8 cellular contexts compared by ENCODE assay signal in genomic region chr16:88783391-88784073, GRCh38. TPM values are rescaled to one million over a fixed set of nuclear protein-coding genes. Genes with fewer than 3 reads are reported as not detected.
DNase-seq lines count a peak whose midpoint lies in the region; ATAC-seq, FAIRE-seq and TF ChIP-seq lines count a peak whose summit lies in the region.

No MANE protein-coding gene starts in this region.

- peak overlapping the region; percentile 83 for H3K4me3 ChIP-seq in OCI-LY7 (ENCODE audit: low read depth, low read length, poor library complexity, severe bottlenecking)
- H3K4me3 ChIP-seq in coronary artery, result peak overlapping the region; percentile 96
- peak overlapping the region; percentile 76 to 86 for H3K4me3 ChIP-seq in mesenchymal stem cell (ENCODE audit: insufficient read depth in 1 of 2, low read depth in 1 of 2, low read length in 2 of 2)
- H3K4me3 ChIP-seq in transverse colon, result peak overlapping the region; percentile 57 to 87 (median 74)

- peak overlapping the region in 1 of 2 experiments; percentile 89 for H3K14ac ChIP-seq in mesenchymal stem cell (ENCODE audit: low read length in 2 of 2)

- H3K4me2 ChIP-seq in OCI-LY7 (ENCODE audit: low read length) (peak overlapping the region; percentile 86), mesenchymal stem cell (ENCODE audit: low read length, poor library complexity, severe bottlenecking) (peak overlapping the region; percentile 82)

- intact Hi-C loops in OCI-LY7 (cut with micrococcal nuclease; ENCODE audit: unreplicated experiment) (loop anchor here (1.0 to 5.0 kb wide), 3 partner anchors 38 to 121 kb away; partner anchors contain the start of genes CTU2, MVD and RNF166), transverse colon (cut with DNase I; ENCODE audit: low total_unique reads) (no loop called here)

- H2BK12ac ChIP-seq in mesenchymal stem cell (ENCODE audit: low read length in 2 of 2), result peak overlapping the region in 1 of 2 experiments; percentile 59

- peaks cover 47% of the 10 kb centered on the region; the same call in 1 of the 2 replicates for H3K79me2 ChIP-seq in OCI-LY7 (ENCODE audit: insufficient read depth, low read depth, low read length)

- TSS peak; percentile 47 for BruUV-seq in OCI-LY7 (replicated peaks; lab: Mats Ljungman, UMichigan)

- 54% methylated on average over 27 of the region's 27 CpGs for WGBS in mesenchymal stem cell
- WGBS in transverse colon (ENCODE audit: low coverage in 1 of 2), 2 donors, result 20% methylated on average over 27 of the region's 27 CpGs; no CpG with 5 or more reads in 1 of the 2 donors

- TF ChIP-seq EP300 in transverse colon (IDR thresholded peaks at IDR 0.05; ENCODE audit: low read depth), result no peak

- H3K23ac ChIP-seq in mesenchymal stem cell (ENCODE audit: low read length in 2 of 2), result peak overlapping the region in 1 of 2 experiments; percentile 94

- POLR2A ChIA-PET in OCI-LY7 (lab: Charles Lee), result interaction anchor here (1.9 kb wide), 1 partner anchor 10 kb away, joined by 9 read pairs; no protein-coding TSS in a partner anchor

- peak overlapping the region; percentile 57 for H3K27ac ChIP-seq in OCI-LY7 (ENCODE audit: low read depth, low read length, poor library complexity, severe bottlenecking)
- H3K27ac ChIP-seq in coronary artery, result peak overlapping the region; percentile 65 to 97
- H3K27ac ChIP-seq in mesenchymal stem cell (ENCODE audit: low read length, poor library complexity, severe bottlenecking), result peak overlapping the region; percentile 78
- H3K27ac ChIP-seq in transverse colon, result peak overlapping the region; percentile 90 to 97 (median 94)

- TF ChIP-seq POLR2A in transverse colon (IDR thresholded peaks at IDR 0.05), result no peak

- H3K27me3 ChIP-seq in mesenchymal stem cell (ENCODE audit: control insufficient read depth in 1 of 2, insufficient read depth in 1 of 2, low read length in 2 of 2), result no peaks in the 10 kb centered on the region
- H3K27me3 ChIP-seq in transverse colon, result no peaks in the 10 kb centered on the region

- H3K79me1 ChIP-seq in mesenchymal stem cell (replicated peaks; ENCODE audit: low read length, poor library complexity, severe bottlenecking), result peaks cover 2% of the 10 kb centered on the region

- H2AK5ac ChIP-seq in mesenchymal stem cell (ENCODE audit: low read length, severe bottlenecking), result peak overlapping the region; percentile 52

- peak overlapping the region; percentile 87 for H4K8ac ChIP-seq in mesenchymal stem cell (ENCODE audit: low read length)

- peak overlapping the region; percentile 82 to 95 for H3K18ac ChIP-seq in mesenchymal stem cell (ENCODE audit: low read depth in 1 of 2, low read length in 2 of 2)

- no peak for FAIRE-seq in HTR-8/SVneo (lab: Jason Lieb, UNC)

- no peaks in the 10 kb centered on the region for H3K9me2 ChIP-seq in OCI-LY7 (ENCODE audit: insufficient read depth, low read length)

- peak overlapping the region; percentile 66 to 91 for H3K4ac ChIP-seq in mesenchymal stem cell (ENCODE audit: low read depth in 1 of 2, low read length in 2 of 2)

- H2BK5ac ChIP-seq in mesenchymal stem cell (ENCODE audit: low read depth, low read length, poor library complexity, severe bottlenecking), result peak overlapping the region; percentile 79

- DNase-seq in DMS 273 (lab: John Stamatoyannopoulos, UW; ENCODE audit: unreplicated experiment), result peak; percentile 86
- DNase-seq in OCI-LY7 (ENCODE audit: low spot score), result peak; percentile 51
- no peak for DNase-seq in coronary artery (ENCODE audit: low spot score)
- peak; percentile 60 for DNase-seq in mesenchymal stem cell
- DNase-seq in transverse colon, result no peak
- no peak for DNase-seq in NK-92 treated with Interleukin-12 subunit alpha and Interleukin-12 subunit beta, amount 100 ng/mL, for 24 hours (lab: John Stamatoyannopoulos, UW)
- DNase-seq in HTR-8/SVneo (ENCODE audit: insufficient read length, low spot score), result no peak

- CTCF ChIA-PET in OCI-LY7 (lab: Charles Lee; ENCODE audit: unreplicated experiment), result interaction anchor here (0.7 kb wide), 1 partner anchor 10 kb away, joined by 5 read pairs; no protein-coding TSS in a partner anchor

- in situ Hi-C loops in transverse colon (cut with MboI; ENCODE audit: low pct_ligation_motif_present in 1 of 4, low pct_unique_long_range_greater_than_20kb in 1 of 4, low sequenced_read_pairs in 3 of 4), result no loop called here

- H3K9me3 ChIP-seq in OCI-LY7 (ENCODE audit: low read length) (no peaks in the 10 kb centered on the region), mesenchymal stem cell (ENCODE audit: control insufficient read depth, low read length) (no peaks in the 10 kb centered on the region), transverse colon (no peaks in the 10 kb centered on the region)

- H3K4me1 ChIP-seq in OCI-LY7 (ENCODE audit: insufficient read depth, low read length, poor library complexity, severe bottlenecking) (peaks cover 45% of the 10 kb centered on the region), mesenchymal stem cell (ENCODE audit: control insufficient read depth, insufficient read depth, low read depth, low read length) (peaks cover 58% of the 10 kb centered on the region), transverse colon (peaks cover 38 to 58% (median 53%) of the 10 kb centered on the region in 4 donors)

- H4K91ac ChIP-seq in mesenchymal stem cell (ENCODE audit: low read length), result peak overlapping the region; percentile 97

- no peaks in the 10 kb centered on the region for H4K20me1 ChIP-seq in OCI-LY7 (ENCODE audit: insufficient read depth, low read length)

- H2AFZ ChIP-seq in OCI-LY7 (ENCODE audit: low read length), result no peak overlapping the region
- H2AFZ ChIP-seq in mesenchymal stem cell (ENCODE audit: low read depth, low read length), result no peak overlapping the region

- no peak for TF ChIP-seq CTCF in OCI-LY7 (conservative IDR thresholded peaks at IDR 0.05; ENCODE audit: low read length)
- TF ChIP-seq CTCF in coronary artery (IDR thresholded peaks at IDR 0.05), result no peak
- no peak for TF ChIP-seq CTCF in transverse colon (IDR thresholded peaks at IDR 0.05)

- H3K9ac ChIP-seq in mesenchymal stem cell (ENCODE audit: low read length), result peak overlapping the region; percentile 88

- H3K36me3 ChIP-seq in OCI-LY7 (ENCODE audit: insufficient read depth, low read length) (no peaks in the 10 kb centered on the region), mesenchymal stem cell (ENCODE audit: control insufficient read depth in 1 of 2, insufficient read depth in 2 of 2, low read depth in 1 of 2, low read length in 2 of 2) (peaks cover 0 to 4% of the 10 kb centered on the region in 2 experiments), transverse colon (no peaks in the 10 kb centered on the region)

- H2BK15ac ChIP-seq in mesenchymal stem cell (ENCODE audit: low read depth, poor library complexity, severe bottlenecking), result peak overlapping the region; percentile 60

- peak overlapping the region; percentile 91 for H2BK120ac ChIP-seq in mesenchymal stem cell (ENCODE audit: low read depth, low read length)

- ATAC-seq in GM18873 (IDR thresholded peaks at IDR 0.05; ENCODE audit: low FRiP score, unreplicated experiment), result no peak

RNA-seq across cellular contexts. Expression of gene PIEZO1, which starts 1.5 kb away (rescaled TPM):
- total RNA-seq in OCI-LY7 (2014; rRNA removed; shearing (Covaris generic)), result 123 and 144 TPM in 2 replicates
- total RNA-seq in OCI-LY7 (2022), result 154 and 157 TPM in 2 replicates
- 112 TPM for polyA plus RNA-seq in mesenchymal stem cell (2013, experiment 1 of 2)
- polyA plus RNA-seq in mesenchymal stem cell (2013, experiment 2 of 2), result 108 TPM
- total RNA-seq in transverse colon, result 100 to 1,000 TPM; 133 to 546 (median 179) TPM

RNA-seq across cellular contexts. Expression of gene CDT1, which starts 20.1 kb away (rescaled TPM):
- 82.7 and 90.2 TPM in 2 replicates for total RNA-seq in OCI-LY7 (2014; rRNA removed; shearing (Covaris generic))
- total RNA-seq in OCI-LY7 (2022), result 108 and 150 TPM in 2 replicates
- 3.1 TPM for polyA plus RNA-seq in mesenchymal stem cell (2013, experiment 1 of 2)
- 3.0 TPM for polyA plus RNA-seq in mesenchymal stem cell (2013, experiment 2 of 2)
- total RNA-seq in transverse colon, result 10 to 100 TPM in 1 of 4 donors, 1 to 10 TPM in 2, not detected in 1; 3.8 to 12.5 (median 6.7) TPM

RNA-seq across cellular contexts. Expression of gene APRT, which starts 28.2 kb away (rescaled TPM):
- total RNA-seq in OCI-LY7 (2014; rRNA removed; shearing (Covaris generic)), result 168 and 216 TPM in 2 replicates
- total RNA-seq in OCI-LY7 (2022), result 118 and 151 TPM in 2 replicates
- 157 TPM for polyA plus RNA-seq in mesenchymal stem cell (2013, experiment 1 of 2)
- 164 TPM for polyA plus RNA-seq in mesenchymal stem cell (2013, experiment 2 of 2)
- total RNA-seq in transverse colon, result 100 to 1,000 TPM in 2 of 4 donors, 10 to 100 TPM in 2; 81.6 to 221 (median 149) TPM

Comparison
In these comparisons a context has a peak if more than half of its experiments do, and no peak if none do; other contexts are left out.
1. DNase-seq: peak in DMS 273 (single experiment), OCI-LY7 (single experiment) and mesenchymal stem cell (single experiment); none in coronary artery (single experiment), transverse colon (single experiment), NK-92 treated with Interleukin-12 subunit alpha and Interleukin-12 subunit beta, amount 100 ng/mL, for 24 hours (single experiment) and HTR-8/SVneo (single experiment).
2. RNA of gene CDT1, which starts 20.1 kb away (total RNA-seq): 82.7 to 150 TPM in OCI-LY7; 3.8 to 12.5 TPM in transverse colon; every median in the first group is over 4 times any median in the second.
3. Peak in every context shown above with its lines, with median percentiles within 50 percentile points of each other: H3K27ac ChIP-seq and H3K4me3 ChIP-seq.